8 cellular contexts compared by ENCODE assay signal in genomic region chr3:52144034-52144795, GRCh38. TPM values are rescaled to one million over a fixed set of nuclear protein-coding genes. Genes with fewer than 3 reads are reported as not detected.
DNase-seq lines count a peak whose midpoint lies in the region; ATAC-seq lines count a peak whose summit lies in the region.

No MANE protein-coding gene starts in this region.

- no peaks in the 10 kb centered on the region for H3K9me3 ChIP-seq in BLaER1

- H3K9ac ChIP-seq in BLaER1: peak overlapping the region; percentile 61; the same call in 1 of the 2 replicates

- no peaks in the 10 kb centered on the region for H3K27me3 ChIP-seq in BLaER1

- H3K4me3 ChIP-seq in BLaER1: no peak overlapping the region

- intact Hi-C loops in left colon (cut with DNase I, micrococcal nuclease): loop anchor here in 1 of 2 donors (5.0 kb wide), 1 partner anchor 142 kb away; no protein-coding TSS in a partner anchor

- DNase-seq in NCI-H2227 treated with DMSO at 0.1 percent for 48 hours (lab: John Stamatoyannopoulos, UW): peak; percentile 7
- DNase-seq in activated CD4-positive, alpha-beta T cell treated with anti-CD3 and anti-CD28 coated beads for 4 hours: peak; percentile 86 to 90
- DNase-seq in cerebellar nuclear complex (lab: John Stamatoyannopoulos, UW): peak; percentile 6 to 26
- peak; percentile 79 to 91 for DNase-seq in left colon
- peak; percentile 79 to 82 for DNase-seq in stimulated activated CD4-positive, alpha-beta T cell treated with anti-CD3 and anti-CD28 coated beads, Interleukin-2, amount 100 ng/mL, for 48 hours

- peak overlapping the region; percentile 68 for H3K27ac ChIP-seq in BLaER1

- ATAC-seq in GM21423 (IDR thresholded peaks at IDR 0.05; ENCODE audit: unreplicated experiment) (peak; percentile 57), left colon (peak; percentile 93), GM21526 (IDR thresholded peaks at IDR 0.05; ENCODE audit: low FRiP score, unreplicated experiment) (no peak)

- peaks cover 9% of the 10 kb centered on the region for H3K4me1 ChIP-seq in BLaER1

- no peaks in the 10 kb centered on the region for H4K20me1 ChIP-seq in BLaER1

- H3K36me3 ChIP-seq in BLaER1: peaks cover 97% of the 10 kb centered on the region

- H3K4me2 ChIP-seq in BLaER1: peak overlapping the region; percentile 78

RNA-seq across cellular contexts. Expression of gene POC1A, which starts 10.0 kb away (rescaled TPM):
- total RNA-seq in left colon: 1 to 10 TPM; 4.3 to 7.4 TPM

RNA-seq across cellular contexts. Expression of gene ALAS1, which starts 53.7 kb away (rescaled TPM):
- total RNA-seq in left colon: 100 to 1,000 TPM; 128 to 150 TPM

Comparison
In these comparisons a context has a peak if more than half of its experiments do, and no peak if none do; other contexts are left out.
1. DNase-seq: peak in every context shown above with its lines; median percentile 88 in activated CD4-positive, alpha-beta T cell treated with anti-CD3 and anti-CD28 coated beads for 4 hours; 85 in left colon; 80 in stimulated activated CD4-positive, alpha-beta T cell treated with anti-CD3 and anti-CD28 coated beads, Interleukin-2, amount 100 ng/mL, for 48 hours; 16 in cerebellar nuclear complex; 7 in NCI-H2227 treated with DMSO at 0.1 percent for 48 hours.